ENCODE assay signal across 8 cellular contexts in the genomic region with DNA sequence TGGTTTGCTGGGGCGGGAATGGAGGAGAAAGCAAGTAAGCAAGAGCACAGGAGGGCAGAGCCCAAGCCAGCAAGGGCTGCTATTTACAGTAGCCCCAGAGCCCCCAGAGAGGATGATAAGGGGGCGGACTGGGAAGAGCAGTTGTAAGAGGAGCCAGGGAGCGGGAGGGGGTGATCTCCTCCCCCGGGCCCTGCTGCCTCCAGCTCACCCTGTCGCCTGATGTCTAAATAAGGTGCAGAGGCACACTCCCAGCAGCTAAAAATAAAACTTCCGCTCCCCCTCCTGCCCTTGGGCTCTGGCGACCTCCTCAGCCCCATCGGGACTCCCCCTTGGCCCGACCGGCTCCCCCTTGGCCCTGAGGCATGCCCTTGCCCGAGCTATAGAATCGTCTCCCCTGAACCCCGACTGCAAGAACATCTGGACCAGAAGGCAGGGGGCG. TPM values are rescaled to one million over a fixed set of nuclear protein-coding genes. Genes with fewer than 3 reads are reported as not detected.
A peak's percentile ranks its signal among the peaks of the same experiment; 100 is the strongest.
DNase-seq lines count a peak whose midpoint lies in the region; ATAC-seq lines count a peak whose summit lies in the region.

No MANE protein-coding gene starts in this region.

- H3K27me3 Mint-ChIP-seq in effector memory CD8-positive, alpha-beta T cell = no peaks in the 10 kb centered on the region

- no peaks in the 10 kb centered on the region for H3K9me3 ChIP-seq in skeletal muscle satellite cell (replicated peaks; ENCODE audit: low read length)

- peaks cover 6 to 12% of the 10 kb centered on the region in 2 donors for H3K4me1 Mint-ChIP-seq in effector memory CD8-positive, alpha-beta T cell (ENCODE audit: low read depth in 2 of 2)

- H3K9me3 Mint-ChIP-seq in effector memory CD8-positive, alpha-beta T cell = no peaks in the 10 kb centered on the region

- DNase-seq in effector memory CD8-positive, alpha-beta T cell = no peak
- DNase-seq in NCI-H2081 treated with DMSO at 0.1 percent for 48 hours (lab: John Stamatoyannopoulos, UW) (no peak), NCI-H226 (no peak), NCI-H526 (lab: John Stamatoyannopoulos, UW) (no peak)
- no peak for DNase-seq in stimulated activated CD4-positive, alpha-beta T cell treated with anti-CD3 and anti-CD28 coated beads, Interleukin-4, amount 100 ng/mL, for 24 hours

- H3K36me3 ChIP-seq in skeletal muscle satellite cell (ENCODE audit: insufficient read depth, low read length) = no peaks in the 10 kb centered on the region

- H3K27me3 ChIP-seq in skeletal muscle satellite cell (ENCODE audit: control insufficient read depth, insufficient read depth, low read length) = peaks cover 26% of the 10 kb centered on the region

- peak overlapping the region; percentile 29 to 49 for H3K4me3 Mint-ChIP-seq in effector memory CD8-positive, alpha-beta T cell

- no peak overlapping the region for H3K9ac ChIP-seq in skeletal muscle satellite cell (ENCODE audit: low read depth, low read length)

- no peaks in the 10 kb centered on the region for H3K4me1 ChIP-seq in skeletal muscle satellite cell (ENCODE audit: control insufficient read depth, insufficient read depth, low read length)

- H3K4me3 ChIP-seq in skeletal muscle satellite cell (ENCODE audit: low read length) = no peak overlapping the region

- peak overlapping the region; percentile 66 for H3K4me2 ChIP-seq in skeletal muscle satellite cell (ENCODE audit: low read length)

- peak; percentile 31 for ATAC-seq in GM18873 (IDR thresholded peaks at IDR 0.05; ENCODE audit: low FRiP score, unreplicated experiment)
- peak; percentile 31 for ATAC-seq in HG02885 (IDR thresholded peaks at IDR 0.05; ENCODE audit: poor library complexity, unreplicated experiment)
- peak; percentile 28 for ATAC-seq in effector memory CD8-positive, alpha-beta T cell (replicated peaks)

- H3K27ac Mint-ChIP-seq in effector memory CD8-positive, alpha-beta T cell = no peak overlapping the region

- peaks cover 5% of the 10 kb centered on the region for H3K36me3 Mint-ChIP-seq in effector memory CD8-positive, alpha-beta T cell (ENCODE audit: insufficient read depth)

RNA-seq across cellular contexts. Expression of a gene that starts 14.4 kb away (rescaled TPM):
- 1.3 and 1.5 TPM in 2 replicates for total RNA-seq in skeletal muscle satellite cell (2012; rRNA removed)

RNA-seq across cellular contexts. Expression of a gene that starts 14.7 kb away (rescaled TPM):
- 21.8 and 23.6 TPM in 2 replicates for total RNA-seq in skeletal muscle satellite cell (2012; rRNA removed)
